Comparison of ENCODE assay signal across 15 cellular contexts in genomic region chr18:36305375-36305774, GRCh38. TPM values are rescaled to one million over a fixed set of nuclear protein-coding genes. Genes with fewer than 3 reads are reported as not detected.
A peak's percentile ranks its signal among the peaks of the same experiment; 100 is the strongest.
DNase-seq lines count a peak whose midpoint lies in the region; ATAC-seq and TF ChIP-seq lines count a peak whose summit lies in the region.
"Had no signal": no experiment of that assay in that cellular context is flagged by ENCODE, and none has a peak within 500 bp of the region (broad histone marks: within the 10 kb centered on the region; RNA-seq: fewer than 3 reads in every experiment).

No MANE protein-coding gene starts in this region.

- peaks cover 5% of the 10 kb centered on the region for H3K4me1 Mint-ChIP-seq in endodermal cell
- H3K4me1 Mint-ChIP-seq: CD8-positive, alpha-beta memory T cell had no signal

- H3K27me3 ChIP-seq in right atrium auricular region: no peaks in the 10 kb centered on the region
- peaks cover 17% of the 10 kb centered on the region for H3K27me3 ChIP-seq in endodermal cell (ENCODE audit: control insufficient read depth, insufficient read depth, low read length, poor library complexity, severe bottlenecking)
- no peaks in the 10 kb centered on the region for H3K27me3 ChIP-seq in gastrocnemius medialis
- H3K27me3 ChIP-seq: BLaER1 had no signal

- 88 to 92% methylated on average over 1 to 2 of the region's 2 CpGs for WGBS in endodermal cell (ENCODE audit: insufficient coverage in 1 of 2, insufficient read length in 1 of 2), 2 experiments

- H3K9me3 Mint-ChIP-seq in endodermal cell: no peaks in the 10 kb centered on the region
- H3K9me3 Mint-ChIP-seq: CD8-positive, alpha-beta memory T cell; HFFc6 had no signal

- no peak overlapping the region for H3K27ac Mint-ChIP-seq in endodermal cell

- H3K4me1 ChIP-seq in right atrium auricular region (peaks cover 0 to 47% of the 10 kb centered on the region in 2 donors), endodermal cell (ENCODE audit: control insufficient read depth, insufficient read depth, low read length) (no peaks in the 10 kb centered on the region), gastrocnemius medialis (peaks cover 56 to 61% of the 10 kb centered on the region in 2 donors)
- H3K4me1 ChIP-seq: BLaER1, Caco-2 had no signal

- peak overlapping the region in 1 of 2 donors; percentile 25 for H3K27ac ChIP-seq in right atrium auricular region
- no peak overlapping the region for H3K27ac ChIP-seq in endodermal cell (ENCODE audit: low read depth, low read length)
- peak overlapping the region; percentile 32 to 79 (median 65) for H3K27ac ChIP-seq in gastrocnemius medialis
- H3K27ac ChIP-seq: BLaER1 had no signal

- no peak for DNase-seq in left ventricle myocardium superior
- DNase-seq in right atrium auricular region (ENCODE audit: low spot score): no peak
- DNase-seq in endodermal cell: peak; percentile 17
- DNase-seq in gastrocnemius medialis: no peak
- DNase-seq in stimulated activated CD4-positive, alpha-beta T cell treated with anti-CD3 and anti-CD28 coated beads, Interleukin-2, amount 100 ng/mL, for 24 hours: no peak
- no peak for DNase-seq in activated CD8-positive, alpha-beta memory T cell treated with anti-CD3 and anti-CD28 coated beads, Interleukin-2, amount 50 U/mL, for 4 hours
- no peak for DNase-seq in cortex of kidney (lab: John Stamatoyannopoulos, UW)
- DNase-seq: 8988T; AML-193; Caco-2; CD8-positive, alpha-beta memory T cell; DMS53; HCEC 1CT; HFFc6 had no signal

- ATAC-seq in left ventricle myocardium superior: peak; percentile 10
- ATAC-seq in gastrocnemius medialis: peak; percentile 76 to 78

- intact Hi-C loops in left ventricle myocardium superior (cut with micrococcal nuclease) (loop anchor here (10.0 kb wide), 1 partner anchor 259 kb away; no protein-coding TSS in a partner anchor), gastrocnemius medialis (cut with DNase I; ENCODE audit: low total_unique reads) (loop anchor here (5.0 to 10.0 kb wide), 2 partner anchors 117 to 359 kb away; no protein-coding TSS in a partner anchor)

- no peak overlapping the region for H3K9ac ChIP-seq in endodermal cell (ENCODE audit: extremely low read depth, low read length, poor library complexity, severe bottlenecking)
- H3K9ac ChIP-seq: BLaER1 had no signal

- H3K36me3 Mint-ChIP-seq in endodermal cell (ENCODE audit: low read depth): no peaks in the 10 kb centered on the region
- H3K36me3 Mint-ChIP-seq: CD8-positive, alpha-beta memory T cell had no signal

- H3K4me3 Mint-ChIP-seq in endodermal cell: no peak overlapping the region
- H3K4me3 Mint-ChIP-seq: CD8-positive, alpha-beta memory T cell; HFFc6 had no signal

- peaks cover 48% of the 10 kb centered on the region for H3K27me3 Mint-ChIP-seq in endodermal cell (ENCODE audit: insufficient read depth)

- no peak for TF ChIP-seq POLR2A in gastrocnemius medialis (IDR thresholded peaks at IDR 0.05)

- H3K4me3 ChIP-seq in right atrium auricular region (no peak overlapping the region), endodermal cell (ENCODE audit: low read length) (no peak overlapping the region), gastrocnemius medialis (no peak overlapping the region)
- H3K4me3 ChIP-seq: BLaER1 had no signal

- in situ Hi-C loops in gastrocnemius medialis (cut with MboI; ENCODE audit: low sequenced_read_pairs in 4 of 4): no loop called here

- H3K9me3 ChIP-seq in right atrium auricular region: no peaks in the 10 kb centered on the region
- no peaks in the 10 kb centered on the region for H3K9me3 ChIP-seq in endodermal cell (ENCODE audit: control insufficient read depth, low read length)
- no peaks in the 10 kb centered on the region for H3K9me3 ChIP-seq in gastrocnemius medialis
- H3K9me3 ChIP-seq: BLaER1, Caco-2 had no signal

- TF ChIP-seq CTCF in right atrium auricular region (IDR thresholded peaks at IDR 0.05) (no peak), endodermal cell (conservative IDR thresholded peaks at IDR 0.05) (no peak), gastrocnemius medialis (IDR thresholded peaks at IDR 0.05 in 4 of 5, conservative IDR thresholded peaks at IDR 0.05 in 1 of 5) (no peak)

- H3K36me3 ChIP-seq in right atrium auricular region (no peaks in the 10 kb centered on the region), endodermal cell (ENCODE audit: control insufficient read depth, insufficient read depth, low read length) (no peaks in the 10 kb centered on the region), gastrocnemius medialis (no peaks in the 10 kb centered on the region)
- H3K36me3 ChIP-seq: BLaER1 had no signal

RNA-seq across cellular contexts. Expression of gene FHOD3, which starts 7.9 kb away (rescaled TPM):
- total RNA-seq in left ventricle myocardium superior (347 TPM), right atrium auricular region (100 to 1,000 TPM in 1 of 2 donors, 10 to 100 TPM in 1; 66.0 to 114 TPM), endodermal cell (1 to 10 TPM; 2.8 to 3.1 TPM), gastrocnemius medialis (10 to 100 TPM; 10.0 to 32.5 (median 17.0) TPM)
- polyA plus RNA-seq in endodermal cell (2013, experiment 1 of 2): 20.7 TPM
- 21.9 TPM for polyA plus RNA-seq in endodermal cell (2013, experiment 2 of 2)
- total RNA-seq: Caco-2; CD8-positive, alpha-beta memory T cell had no signal
- polyA plus RNA-seq: CD8-positive, alpha-beta memory T cell had no signal
